Comparison of ENCODE assay signal across 13 cellular contexts in the genomic region with DNA sequence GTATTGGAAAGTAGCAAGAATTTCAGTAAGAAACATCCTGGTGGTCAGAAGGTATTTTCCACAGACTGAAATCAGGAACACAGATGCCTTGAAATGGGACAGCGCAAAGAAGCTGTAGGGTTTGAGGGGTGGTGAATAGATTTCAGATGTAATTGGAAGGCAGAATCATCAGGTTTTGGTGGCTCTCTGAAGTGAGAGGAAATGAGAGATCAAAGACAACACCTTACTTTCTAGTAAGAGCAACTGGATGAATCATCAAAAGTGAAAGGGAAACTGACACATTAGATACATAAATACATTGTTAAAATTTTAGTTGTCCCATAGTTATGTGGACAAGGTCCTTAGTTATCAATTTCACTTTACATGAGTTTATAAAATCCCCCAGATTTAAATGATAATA.
A peak's percentile ranks its signal among the peaks of the same experiment; 100 is the strongest.
DNase-seq lines count a peak whose midpoint lies in the region; ATAC-seq, FAIRE-seq and TF ChIP-seq lines count a peak whose summit lies in the region.
"Had no signal": no experiment of that assay in that cellular context is flagged by ENCODE, and none has a peak within 500 bp of the region (broad histone marks: within the 10 kb centered on the region; RNA-seq: fewer than 3 reads in every experiment).

No MANE protein-coding gene starts in this region.

- no peak overlapping the region for H3K27ac Mint-ChIP-seq in mesothelial cell of epicardium

- no peaks in the 10 kb centered on the region for H3K27me3 ChIP-seq in HepG2 (ENCODE audit: control insufficient read depth in 1 of 2, insufficient read depth in 2 of 2, low read length in 2 of 2)
- H3K27me3 ChIP-seq: BLaER1 had no signal

- 89% methylated on average over 1 of the region's 1 CpG for WGBS in HepG2 (ENCODE audit: low lambda C conversion rate)

- FAIRE-seq in HepG2 (lab: Jason Lieb, UNC): no peak

- no peak for TF ChIP-seq CTCF in HepG2 (CRISPR knock-in tag; IDR thresholded peaks at IDR 0.05)
- TF ChIP-seq CTCF in mesothelial cell of epicardium (IDR thresholded peaks at IDR 0.05; ENCODE audit: unreplicated experiment): no peak

- peaks cover 14% of the 10 kb centered on the region for H3K4me1 Mint-ChIP-seq in mesothelial cell of epicardium

- H3K9me3 ChIP-seq in HepG2 (ENCODE audit: low read length): no peaks in the 10 kb centered on the region
- H3K9me3 ChIP-seq: BLaER1 had no signal

- H3K27me3 Mint-ChIP-seq in mesothelial cell of epicardium (ENCODE audit: low read depth): no peaks in the 10 kb centered on the region

- H3K36me3 Mint-ChIP-seq in mesothelial cell of epicardium: no peaks in the 10 kb centered on the region

- no peaks in the 10 kb centered on the region for H3K36me3 ChIP-seq in HepG2 (replicated peaks in 1 of 2; ENCODE audit: control insufficient read depth in 1 of 2, insufficient read depth in 2 of 2, low read length in 2 of 2)
- H3K36me3 ChIP-seq: BLaER1 had no signal

- CTCF ChIA-PET in HepG2 (lab: Yijun Ruan, JAX; ENCODE audit: low intra/inter-chr PET ratio, low total read pairs): no interaction called here

- no peak overlapping the region for H3K4me3 Mint-ChIP-seq in mesothelial cell of epicardium

- no peaks in the 10 kb centered on the region for H3K9me3 Mint-ChIP-seq in mesothelial cell of epicardium

- no peaks in the 10 kb centered on the region for H3K4me1 ChIP-seq in HepG2 (ENCODE audit: insufficient read depth, low read length)
- H3K4me1 ChIP-seq: BLaER1 had no signal

- TF ChIP-seq EP300 in HepG2 (IDR thresholded peaks at IDR 0.05; ENCODE audit: low read depth in 2 of 2, low read length in 2 of 2) (no peak), HepG2 (CRISPR knock-in tag; IDR thresholded peaks at IDR 0.05; ENCODE audit: borderline replicate concordance) (no peak)

- POLR2A ChIA-PET in HepG2 (lab: Yijun Ruan, JAX): no interaction called here

- TF ChIP-seq POLR2A in HepG2 (IDR thresholded peaks at IDR 0.05; ENCODE audit: insufficient read depth in 1 of 2, low read depth in 2 of 2, low read length in 2 of 2): no peak

- H2AFZ ChIP-seq in HepG2 (ENCODE audit: low read length): no peak overlapping the region
- H2AFZ ChIP-seq: GM23248 had no signal

- no TSS peak for BruUV-seq in HepG2 (replicated peaks; lab: Mats Ljungman, UMichigan)

- ATAC-seq in GM19023 (IDR thresholded peaks at IDR 0.05; ENCODE audit: unreplicated experiment) (peak; percentile 74), HG02623 (IDR thresholded peaks at IDR 0.05; ENCODE audit: unreplicated experiment) (peak; percentile 85), HG03520 (IDR thresholded peaks at IDR 0.05; ENCODE audit: unreplicated experiment) (peak; percentile 88), HepG2 (no peak)

- DNase-seq in EL: peak; percentile 3
- DNase-seq in DMS79 (lab: John Stamatoyannopoulos, UW): no peak
- DNase-seq in HepG2 (ENCODE audit: low spot score): no peak
- DNase-seq in HCEC 1CT: no peak
- no peak for DNase-seq in mesothelial cell of epicardium (ENCODE audit: low spot score in 2 of 2, unreplicated experiment in 2 of 2)
- DNase-seq: effector CD8-positive, alpha-beta T cell; GM23248; NCI-H146; occipital lobe had no signal

- intact Hi-C loops in HepG2 (cut with micrococcal nuclease; ENCODE audit: unreplicated experiment): no loop called here

- in situ Hi-C loops in HepG2 (cut with HindIII; ENCODE audit: extremely low pct_ligation_motif_present, low pct_unique_long_range_greater_than_20kb): no loop called here

- no peak for TF ChIP-seq RAD21 in HepG2 (CRISPR knock-in tag; IDR thresholded peaks at IDR 0.05)

- no peak overlapping the region for H3K27ac ChIP-seq in HepG2 (ENCODE audit: extremely low read length, insufficient read depth, low read length)
- H3K27ac ChIP-seq: BLaER1, GM23248 had no signal

- H3K4me3 ChIP-seq in HepG2 (replicated peaks in 1 of 3; ENCODE audit: insufficient read depth in 1 of 3, low read depth in 2 of 3, low read length in 3 of 3): no peak overlapping the region
- H3K4me3 ChIP-seq: BLaER1, GM23248 had no signal

- H3K79me2 ChIP-seq in HepG2 (ENCODE audit: insufficient read depth, low read length): no peaks in the 10 kb centered on the region

- H3K4me2 ChIP-seq in HepG2 (ENCODE audit: low read depth, low read length): no peak overlapping the region
- H3K4me2 ChIP-seq: BLaER1 had no signal

- H3K9ac ChIP-seq in HepG2 (ENCODE audit: insufficient read depth, low read depth, low read length): no peak overlapping the region
- H3K9ac ChIP-seq: BLaER1, GM23248 had no signal

- no peaks in the 10 kb centered on the region for H4K20me1 ChIP-seq in HepG2 (ENCODE audit: insufficient read depth, low read length)
- H4K20me1 ChIP-seq: BLaER1 had no signal

TF ChIP-seq in HepG2, 621 proteins besides CTCF, POLR2A, EP300 and RAD21:
- TF ChIP-seq NRL (CRISPR knock-in tag; IDR thresholded peaks at IDR 0.05; ENCODE audit: borderline replicate concordance) (no peak), RARG (CRISPR knock-in tag; IDR thresholded peaks at IDR 0.05; ENCODE audit: low read depth) (no peak), JUND (CRISPR knock-in tag; IDR thresholded peaks at IDR 0.05) (no peak), GTF3A (CRISPR knock-in tag; conservative IDR thresholded peaks at IDR 0.05) (no peak), NONO (IDR thresholded peaks at IDR 0.05) (no peak), NONO (CRISPR knock-in tag; conservative IDR thresholded peaks at IDR 0.05) (no peak), ZNF367 (CRISPR knock-in tag; IDR thresholded peaks at IDR 0.05; ENCODE audit: borderline replicate concordance) (no peak), ZFP36L2 (CRISPR knock-in tag; IDR thresholded peaks at IDR 0.05) (no peak), ZNF501 (CRISPR knock-in tag; IDR thresholded peaks at IDR 0.05) (no peak), MTF1 (CRISPR knock-in tag; IDR thresholded peaks at IDR 0.05) (no peak), JUN (CRISPR knock-in tag; IDR thresholded peaks at IDR 0.05) (no peak), TP53 (CRISPR knock-in tag; conservative IDR thresholded peaks at IDR 0.05) (no peak), CEBPZ (IDR thresholded peaks at IDR 0.05; ENCODE audit: low read length) (no peak), ARNT (IDR thresholded peaks at IDR 0.05) (no peak), ZNF792 (CRISPR knock-in tag; IDR thresholded peaks at IDR 0.05) (no peak), ZNF460 (CRISPR knock-in tag; IDR thresholded peaks at IDR 0.05; ENCODE audit: borderline replicate concordance) (no peak), SETDB1 (CRISPR knock-in tag; IDR thresholded peaks at IDR 0.05; ENCODE audit: borderline replicate concordance) (no peak), HDAC6 (IDR thresholded peaks at IDR 0.05; ENCODE audit: low read depth, low read length) (no peak), SATB2 (CRISPR knock-in tag; IDR thresholded peaks at IDR 0.05) (no peak), MZF1 (CRISPR knock-in tag; IDR thresholded peaks at IDR 0.05; ENCODE audit: borderline replicate concordance) (no peak)
- TF ChIP-seq, protein P1, sequence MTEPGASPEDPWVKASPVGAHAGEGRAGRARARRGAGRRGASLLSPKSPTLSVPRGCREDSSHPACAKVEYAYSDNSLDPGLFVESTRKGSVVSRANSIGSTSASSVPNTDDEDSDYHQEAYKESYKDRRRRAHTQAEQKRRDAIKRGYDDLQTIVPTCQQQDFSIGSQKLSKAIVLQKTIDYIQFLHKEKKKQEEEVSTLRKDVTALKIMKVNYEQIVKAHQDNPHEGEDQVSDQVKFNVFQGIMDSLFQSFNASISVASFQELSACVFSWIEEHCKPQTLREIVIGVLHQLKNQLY (CRISPR knock-in tag; IDR thresholded peaks at IDR 0.05): no peak
